In genomic region chr10:75568721-75569120, GRCh38 we compare ENCODE assay signal across 21 cellular contexts.
A peak's percentile ranks its signal among the peaks of the same experiment; 100 is the strongest.
DNase-seq lines count a peak whose midpoint lies in the region; ATAC-seq, FAIRE-seq and TF ChIP-seq lines count a peak whose summit lies in the region.
"Had no signal": no experiment of that assay in that cellular context is flagged by ENCODE, and none has a peak within 500 bp of the region (broad histone marks: within the 10 kb centered on the region; RNA-seq: fewer than 3 reads in every experiment).

No MANE protein-coding gene starts in this region.

- FAIRE-seq in GM12878 (lab: Jason Lieb, UNC), result no peak
- FAIRE-seq: A549 had no signal

- no peaks in the 10 kb centered on the region for H3K4me1 ChIP-seq in GM12878 (ENCODE audit: control insufficient read depth, insufficient read depth, low read length)
- H3K4me1 ChIP-seq in HAP-1, result no peaks in the 10 kb centered on the region
- H3K4me1 ChIP-seq: A549, BLaER1 had no signal

- H3K4me2 ChIP-seq in GM12878 (ENCODE audit: control insufficient read depth, insufficient read depth), result no peak overlapping the region
- H3K4me2 ChIP-seq: A549, BLaER1, SK-N-SH had no signal

- H4K20me1 ChIP-seq in GM12878 (ENCODE audit: control insufficient read depth, insufficient read depth), result no peaks in the 10 kb centered on the region
- H4K20me1 ChIP-seq: BLaER1 had no signal

- TF ChIP-seq RAD21 in GM12878 (IDR thresholded peaks at IDR 0.05; ENCODE audit: insufficient read depth, low read depth, low read length), result no peak

- TF ChIP-seq CTCF in AG10803 (conservative IDR thresholded peaks at IDR 0.05; ENCODE audit: low read length) (no peak), GM12878 (IDR thresholded peaks at IDR 0.05 in 2 of 3, conservative IDR thresholded peaks at IDR 0.05 in 1 of 3; ENCODE audit: control insufficient read depth in 2 of 3, extremely low read depth in 1 of 3, insufficient read depth in 1 of 3, low read depth in 3 of 3, low read length in 3 of 3) (no peak)

- no peak overlapping the region for H3K27ac ChIP-seq in GM12878 (ENCODE audit: control insufficient read depth, insufficient read depth)
- H3K27ac ChIP-seq: A549, BLaER1 had no signal

- in situ Hi-C loops in GM12878 (cut with MboI) (no loop called here), HAP-1 (cut with MboI; ENCODE audit: low sequenced_read_pairs) (no loop called here)

- 0% methylated on average over 1 of the region's 1 CpG for WGBS in GM12878 (ENCODE audit: insufficient coverage, insufficient replicate concordance, low lambda C conversion rate, missing lambda C conversion rate)

- CTCF ChIA-PET in GM12878 (lab: Yijun Ruan, JAX), result interaction anchor here (0.9 to 1.2 kb wide), 2 partner anchors 13 to 26 kb away, joined by 3 read pairs; no protein-coding TSS in a partner anchor

- no peak overlapping the region for H3K9ac ChIP-seq in GM12878 (ENCODE audit: control insufficient read depth, insufficient read depth, low read length)
- H3K9ac ChIP-seq: BLaER1, SK-N-SH had no signal

- H3K36me3 ChIP-seq in GM12878 (ENCODE audit: control insufficient read depth in 2 of 2, insufficient read depth in 2 of 2, low read length in 1 of 2) (no peaks in the 10 kb centered on the region), HAP-1 (replicated peaks) (no peaks in the 10 kb centered on the region)
- H3K36me3 ChIP-seq: BLaER1, MG63 had no signal

- RAD21 ChIA-PET in GM12878 (lab: Charles Lee; ENCODE audit: unreplicated experiment), result interaction anchor here (1.0 to 2.0 kb wide), 4 partner anchors 23 to 169 kb away, joined by 3 to 5 read pairs (median 4); no protein-coding TSS in a partner anchor

- H2AFZ ChIP-seq in GM12878 (ENCODE audit: control insufficient read depth, low read depth, low read length), result no peak overlapping the region

- no peaks in the 10 kb centered on the region; the same call in 1 of the 3 replicates for H3K9me3 ChIP-seq in GM12878 (replicated peaks; ENCODE audit: control insufficient read depth, insufficient read depth, low read length)
- peaks cover 3% of the 10 kb centered on the region; the same call in 1 of the 2 replicates for H3K9me3 ChIP-seq in HAP-1

- intact Hi-C loops in GM12878 (cut with micrococcal nuclease; ENCODE audit: unreplicated experiment), result no loop called here
- intact Hi-C loops in posterior vena cava (cut with DNase I), result loop anchor here in 1 of 2 donors (10.0 kb wide), 1 partner anchor 484 kb away; no protein-coding TSS in a partner anchor

- H3K27me3 ChIP-seq in GM12878 (replicated peaks in 1 of 2; ENCODE audit: control insufficient read depth in 2 of 2, insufficient read depth in 2 of 2, low read length in 1 of 2) (no peaks in the 10 kb centered on the region), HAP-1 (ENCODE audit: low read depth) (no peaks in the 10 kb centered on the region)
- H3K27me3 ChIP-seq: BLaER1, MG63 had no signal

- POLR2A ChIA-PET in GM12878 (lab: Charles Lee), result interaction anchor here (1.0 kb wide), 1 partner anchor 21 kb away, joined by 3 read pairs; no protein-coding TSS in a partner anchor

- DNase-seq in AG10803 (ENCODE audit: low read depth) (peak; percentile 16), LHCN-M2 (ENCODE audit: low read depth) (peak; percentile 13), GM12878 (ENCODE audit: low read depth, low spot score) (no peak), kidney tubule cell (ENCODE audit: low spot score) (peak; percentile 52), HAP-1 (ENCODE audit: low spot score in 2 of 2) (no peak), posterior vena cava (ENCODE audit: low spot score) (no peak), globus pallidus (ENCODE audit: low spot score) (no peak)
- DNase-seq: Calu3; CD4-positive, alpha-beta memory T cell; DMS53; H7; Karpas-422; MG63; NCI-H1105; NCI-H2081 treated with DMSO at 0.1 percent for 48 hours; NK-92 treated with Interleukin-12 subunit alpha and Interleukin-12 subunit beta, amount 100 ng/mL, for 24 hours; SHP77; SK-N-SH had no signal

- no peak for TF ChIP-seq POLR2A in GM12878 (IDR thresholded peaks at IDR 0.05; ENCODE audit: low read depth, low read length)

- H3K4me3 ChIP-seq in AG10803 (ENCODE audit: low read length) (no peak overlapping the region), GM12878 (no peak overlapping the region), HAP-1 (no peak overlapping the region)
- H3K4me3 ChIP-seq: A549, BLaER1, MG63 had no signal

- SMC1A ChIA-PET in GM12878 (lab: Charles Lee; ENCODE audit: uncharacterized antibody, unreplicated experiment), result interaction anchor here (1.3 to 3.2 kb wide), 8 partner anchors 23 to 168 kb away, joined by 3 to 22 read pairs (median 4); no protein-coding TSS in a partner anchor

- no TSS peak for BruUV-seq in GM12878 (replicated peaks; lab: Mats Ljungman, UMichigan)

- ATAC-seq in GM12878 (peak; percentile 60), HG03097 (IDR thresholded peaks at IDR 0.05; ENCODE audit: low FRiP score, unreplicated experiment) (no peak)
- ATAC-seq: A549 had no signal

- H3K79me2 ChIP-seq in GM12878 (ENCODE audit: control insufficient read depth, insufficient read depth, low read length), result no peaks in the 10 kb centered on the region

- TF ChIP-seq EP300 in GM12878 (IDR thresholded peaks at IDR 0.05; ENCODE audit: borderline replicate concordance in 1 of 2, control insufficient read depth in 1 of 2, low read depth in 2 of 2, low read length in 2 of 2), result no peak

TF ChIP-seq in GM12878, 131 proteins besides CTCF, POLR2A, EP300 and RAD21:
- TF ChIP-seq TAF1 (IDR thresholded peaks at IDR 0.05; ENCODE audit: borderline replicate concordance, low read depth, low read length) (no peak), RBBP5 (conservative IDR thresholded peaks at IDR 0.05) (no peak), ZBTB33 (IDR thresholded peaks at IDR 0.05) (no peak), SIN3A (IDR thresholded peaks at IDR 0.05; ENCODE audit: low read depth, low read length) (no peak), IRF3 (IDR thresholded peaks at IDR 0.05) (no peak), MEF2B (IDR thresholded peaks at IDR 0.05; ENCODE audit: partially characterized antibody, poor library complexity, severe bottlenecking) (no peak), MEF2A (IDR thresholded peaks at IDR 0.05; ENCODE audit: insufficient read depth, low read depth, low read length) (no peak), PML (IDR thresholded peaks at IDR 0.05; ENCODE audit: low read length) (no peak), RELA (IDR thresholded peaks at IDR 0.05; ENCODE audit: borderline replicate concordance, partially characterized antibody) (no peak), NR2F1 (conservative IDR thresholded peaks at IDR 0.05) (no peak), TCF12 (IDR thresholded peaks at IDR 0.05; ENCODE audit: low read depth, low read length) (no peak), ELK1 (IDR thresholded peaks at IDR 0.05; ENCODE audit: low read depth, low read length) (no peak), CBX3 (IDR thresholded peaks at IDR 0.05; ENCODE audit: borderline replicate concordance, low read depth) (no peak), NR2C1 (IDR thresholded peaks at IDR 0.05) (no peak), ZNF274 (IDR thresholded peaks at IDR 0.05; ENCODE audit: insufficient read depth, insufficient read length) (no peak), GATAD2B (conservative IDR thresholded peaks at IDR 0.05; ENCODE audit: low read depth) (no peak), SPI1 (IDR thresholded peaks at IDR 0.05; ENCODE audit: borderline replicate concordance, insufficient read depth, low read depth, low read length) (no peak), RCOR1 (conservative IDR thresholded peaks at IDR 0.05; ENCODE audit: low read depth, low read length) (no peak), MTA3 (IDR thresholded peaks at IDR 0.05; ENCODE audit: borderline replicate concordance, low read length) (no peak)

Comparison
In these comparisons a context has a peak if more than half of its experiments do, and no peak if none do; other contexts are left out.
1. DNase-seq: peak in AG10803 (single experiment), LHCN-M2 (single experiment) and kidney tubule cell (single experiment); none in GM12878 (single experiment), HAP-1 (0 of 2), posterior vena cava (single experiment) and globus pallidus (single experiment).